12 cellular contexts compared by ENCODE assay signal in genomic region chr2:118197011-118197695, GRCh38.
DNase-seq lines count a peak whose midpoint lies in the region; ATAC-seq, FAIRE-seq and TF ChIP-seq lines count a peak whose summit lies in the region.
"Had no signal": no experiment of that assay in that cellular context is flagged by ENCODE, and none has a peak within 500 bp of the region (broad histone marks: within the 10 kb centered on the region; RNA-seq: fewer than 3 reads in every experiment).

No MANE protein-coding gene starts in this region.

- no peaks in the 10 kb centered on the region for H3K9me3 ChIP-seq in A549
- H3K9me3 ChIP-seq: ascending aorta had no signal

- no peak overlapping the region for H3K4me3 Mint-ChIP-seq in activated T-cell treated with anti-CD3 and anti-CD28 coated beads, Interleukin-2, amount 50 U/mL, for 24 hours
- H3K4me3 Mint-ChIP-seq: CD4-positive, alpha-beta memory T cell; nephron progenitor cell had no signal

- no peak for TF ChIP-seq CTCF in A549 (IDR thresholded peaks at IDR 0.05)
- no peak for TF ChIP-seq CTCF in bronchial epithelial cell (IDR thresholded peaks at IDR 0.05; ENCODE audit: insufficient read depth, low read length, severe bottlenecking)

- no peaks in the 10 kb centered on the region for H3K36me3 ChIP-seq in bronchial epithelial cell (ENCODE audit: control insufficient read depth, insufficient read depth, low read length)
- H3K36me3 ChIP-seq: ascending aorta had no signal

- no peak overlapping the region for H3K27ac ChIP-seq in A549
- H3K27ac ChIP-seq: ascending aorta had no signal

- no peaks in the 10 kb centered on the region for H3K9me3 Mint-ChIP-seq in activated T-cell treated with anti-CD3 and anti-CD28 coated beads, Interleukin-2, amount 50 U/mL, for 24 hours
- H3K9me3 Mint-ChIP-seq: CD4-positive, alpha-beta memory T cell; nephron progenitor cell had no signal

- ATAC-seq in A549 = peak in 1 of 2 experiments; percentile 71; a peak in 3 of 6 replicates
- peak; percentile 80 for ATAC-seq in GM19023 (IDR thresholded peaks at IDR 0.05; ENCODE audit: unreplicated experiment)
- peak; percentile 73 for ATAC-seq in HG03432 (IDR thresholded peaks at IDR 0.05; ENCODE audit: unreplicated experiment)

- H3K36me3 Mint-ChIP-seq in activated T-cell treated with anti-CD3 and anti-CD28 coated beads, Interleukin-2, amount 50 U/mL, for 24 hours (ENCODE audit: low read depth) = no peaks in the 10 kb centered on the region
- H3K36me3 Mint-ChIP-seq: CD4-positive, alpha-beta memory T cell had no signal

- peaks cover 2% of the 10 kb centered on the region for H3K27me3 ChIP-seq in bronchial epithelial cell (ENCODE audit: control insufficient read depth, insufficient read depth, low read length)
- H3K27me3 ChIP-seq: ascending aorta had no signal

- FAIRE-seq in A549 (lab: Jason Lieb, UNC) = no peak
- FAIRE-seq in bronchial epithelial cell (lab: Jason Lieb, UNC) = peak; percentile 89

- 37% methylated on average over 3 of the region's 3 CpGs for WGBS in A549 (ENCODE audit: missing lambda C conversion rate)

- no peak for TF ChIP-seq POLR2A in A549 (IDR thresholded peaks at IDR 0.05; ENCODE audit: low read length)

- DNase-seq in A549 (ENCODE audit: low read depth in 1 of 2, low spot score in 1 of 2) (peak in 1 of 2 experiments; percentile 24), bronchial epithelial cell (ENCODE audit: low read depth) (no peak), NCI-H2107 (lab: John Stamatoyannopoulos, UW) (no peak)
- no peak for DNase-seq in stimulated activated naive CD4-positive, alpha-beta T cell (lab: John Stamatoyannopoulos, UW)
- no peak for DNase-seq in stimulated activated CD4-positive, alpha-beta T cell treated with anti-CD3 and anti-CD28 coated beads, Interleukin-12 subunit alpha, Interleukin-12 subunit beta, amount 100 ng/mL, for 4 hours
- DNase-seq in activated T-cell treated with anti-CD3 and anti-CD28 coated beads, Interleukin-2, amount 50 U/mL, for 24 hours = no peak
- DNase-seq: activated CD4-positive, alpha-beta T cell treated with anti-CD3 and anti-CD28 coated beads for 48 hours; CD4-positive, alpha-beta memory T cell; nephron progenitor cell had no signal

- no peaks in the 10 kb centered on the region for H3K4me1 Mint-ChIP-seq in activated T-cell treated with anti-CD3 and anti-CD28 coated beads, Interleukin-2, amount 50 U/mL, for 24 hours (ENCODE audit: low read depth)
- H3K4me1 Mint-ChIP-seq: CD4-positive, alpha-beta memory T cell had no signal

- no peak for TF ChIP-seq EP300 in A549 (IDR thresholded peaks at IDR 0.05)

- CTCF ChIA-PET in A549 (lab: Yijun Ruan, JAX) = no interaction called here

- POLR2A ChIA-PET in A549 (lab: Yijun Ruan, JAX) = no interaction called here

- H3K4me2 ChIP-seq in A549 = no peak overlapping the region

- no peaks in the 10 kb centered on the region for H3K4me1 ChIP-seq in A549
- H3K4me1 ChIP-seq: ascending aorta had no signal

- no peak overlapping the region for H3K27ac Mint-ChIP-seq in activated T-cell treated with anti-CD3 and anti-CD28 coated beads, Interleukin-2, amount 50 U/mL, for 24 hours
- H3K27ac Mint-ChIP-seq: CD4-positive, alpha-beta memory T cell; nephron progenitor cell had no signal

- H3K4me3 ChIP-seq in A549 (no peak overlapping the region), bronchial epithelial cell (ENCODE audit: low read depth, low read length) (no peak overlapping the region)
- H3K4me3 ChIP-seq: ascending aorta had no signal

- H3K27me3 Mint-ChIP-seq in activated T-cell treated with anti-CD3 and anti-CD28 coated beads, Interleukin-2, amount 50 U/mL, for 24 hours = peaks cover 6% of the 10 kb centered on the region

- TF ChIP-seq RAD21 in A549 (conservative IDR thresholded peaks at IDR 0.05 in 1 of 2, IDR thresholded peaks at IDR 0.05 in 1 of 2) = no peak

TF ChIP-seq in A549, 52 proteins besides CTCF, POLR2A, EP300 and RAD21:
- TF ChIP-seq USF2 (IDR thresholded peaks at IDR 0.05) (peak; percentile 95), HEYL (CRISPR knock-in tag; IDR thresholded peaks at IDR 0.05) (no peak), FOSL2 (IDR thresholded peaks at IDR 0.05) (no peak), FOSL2 (CRISPR knock-in tag; IDR thresholded peaks at IDR 0.05) (no peak), MYC (IDR thresholded peaks at IDR 0.05; ENCODE audit: borderline replicate concordance, low read length) (no peak), ZNF302 (CRISPR knock-in tag; IDR thresholded peaks at IDR 0.05) (no peak), NFE2L2 (conservative IDR thresholded peaks at IDR 0.05; ENCODE audit: low read length) (no peak), PHF8 (IDR thresholded peaks at IDR 0.05; ENCODE audit: borderline replicate concordance, low read depth) (no peak), EHF (CRISPR knock-in tag; IDR thresholded peaks at IDR 0.05) (no peak)
TF ChIP-seq in A549: peak in this region for 1.
